ENCODE assay signal across 21 cellular contexts in the genomic region with DNA sequence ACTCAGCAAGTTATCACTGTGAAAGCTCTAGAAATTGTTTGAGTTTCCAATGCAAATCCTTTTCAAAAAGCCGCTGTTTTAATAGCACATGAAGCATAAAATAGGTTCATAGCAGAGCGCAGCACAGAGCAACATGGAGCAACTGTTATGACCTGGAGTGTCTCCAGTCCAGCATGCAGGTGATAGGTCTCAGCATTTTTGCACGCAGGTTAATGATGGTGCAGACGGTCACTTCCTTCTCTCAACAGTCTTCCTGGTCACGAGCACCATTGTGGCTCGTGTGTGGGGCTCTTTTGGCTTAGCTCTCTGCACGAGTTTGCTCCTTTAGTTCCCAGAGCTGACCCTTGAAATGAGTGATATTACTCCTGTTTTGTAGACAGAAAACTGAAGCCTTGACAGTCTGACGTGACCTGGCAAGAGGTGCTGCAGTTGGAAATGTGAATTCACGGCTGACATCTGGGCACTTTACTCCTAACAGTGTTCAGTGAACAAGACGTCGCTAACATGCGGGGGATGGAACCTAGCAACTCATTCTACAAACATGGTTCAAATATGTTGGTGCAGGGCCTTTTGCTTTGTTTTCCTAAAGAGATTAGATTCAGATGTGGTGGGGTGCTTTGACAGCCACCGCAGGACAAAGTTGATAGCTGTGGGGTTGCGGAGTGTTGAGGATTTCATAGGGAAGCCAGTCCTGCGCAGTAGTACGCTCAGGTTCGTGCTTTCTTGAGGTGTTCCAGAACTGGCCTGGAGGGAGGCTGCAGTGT. TPM values are rescaled to one million over a fixed set of nuclear protein-coding genes. Genes with fewer than 3 reads are reported as not detected.
DNase-seq lines count a peak whose midpoint lies in the region; ATAC-seq, FAIRE-seq and TF ChIP-seq lines count a peak whose summit lies in the region.
"Had no signal": no experiment of that assay in that cellular context is flagged by ENCODE, and none has a peak within 500 bp of the region (broad histone marks: within the 10 kb centered on the region; RNA-seq: fewer than 3 reads in every experiment).

No MANE protein-coding gene starts in this region.

- H3K4me1 ChIP-seq in OCI-LY7 (ENCODE audit: insufficient read depth, low read length, poor library complexity, severe bottlenecking) (peaks cover 78% of the 10 kb centered on the region), skeletal muscle satellite cell (ENCODE audit: control insufficient read depth, insufficient read depth, low read length) (peaks cover 51% of the 10 kb centered on the region)

- peaks cover 5 to 12% of the 10 kb centered on the region in 2 donors for H3K36me3 Mint-ChIP-seq in activated T-cell treated with anti-CD3 and anti-CD28 coated beads, Interleukin-2, amount 50 U/mL, for 72 hours (ENCODE audit: insufficient read depth in 2 of 2)
- no peaks in the 10 kb centered on the region for H3K36me3 Mint-ChIP-seq in glutamatergic neuron (ENCODE audit: unreplicated experiment)

- POLR2A ChIA-PET in OCI-LY7 (lab: Charles Lee) = interaction anchor here (0.6 to 2.1 kb wide), 4 partner anchors 12 to 90 kb away, joined by 3 to 8 read pairs (median 5); a partner anchor contains a TSS

- CTCF ChIA-PET in OCI-LY7 (lab: Charles Lee; ENCODE audit: unreplicated experiment) = no interaction called here

- peaks cover 52% of the 10 kb centered on the region for H4K20me1 ChIP-seq in OCI-LY7 (ENCODE audit: insufficient read depth, low read length)

- H3K9me3 ChIP-seq in OCI-LY7 (ENCODE audit: low read length) (no peaks in the 10 kb centered on the region), skeletal muscle satellite cell (replicated peaks; ENCODE audit: low read length) (no peaks in the 10 kb centered on the region)
- H3K9me3 ChIP-seq: ovary had no signal

- no peaks in the 10 kb centered on the region for H3K27me3 Mint-ChIP-seq in activated T-cell treated with anti-CD3 and anti-CD28 coated beads, Interleukin-2, amount 50 U/mL, for 72 hours (ENCODE audit: low read depth)
- no peaks in the 10 kb centered on the region for H3K27me3 Mint-ChIP-seq in glutamatergic neuron (ENCODE audit: unreplicated experiment)

- no peak overlapping the region for H3K9ac ChIP-seq in skeletal muscle satellite cell (ENCODE audit: low read depth, low read length)

- peak overlapping the region; percentile 73 for H3K4me2 ChIP-seq in OCI-LY7 (ENCODE audit: low read length)
- peak overlapping the region; percentile 85 for H3K4me2 ChIP-seq in skeletal muscle satellite cell (ENCODE audit: low read length)

- H3K4me3 Mint-ChIP-seq in activated T-cell treated with anti-CD3 and anti-CD28 coated beads, Interleukin-2, amount 50 U/mL, for 72 hours = no peak overlapping the region
- H3K4me3 Mint-ChIP-seq in glutamatergic neuron (ENCODE audit: unreplicated experiment) = no peak overlapping the region

- intact Hi-C loops in OCI-LY7 (cut with micrococcal nuclease; ENCODE audit: unreplicated experiment) = loop anchor here (2.0 to 5.0 kb wide), 3 partner anchors 71 to 1301 kb away; a partner anchor contains a TSS

- H3K36me3 ChIP-seq in OCI-LY7 (ENCODE audit: insufficient read depth, low read length) (peaks cover 45% of the 10 kb centered on the region), skeletal muscle satellite cell (ENCODE audit: insufficient read depth, low read length) (peaks cover 24% of the 10 kb centered on the region)
- H3K36me3 ChIP-seq: ovary had no signal

- H2AFZ ChIP-seq in OCI-LY7 (ENCODE audit: low read length) = no peak overlapping the region

- DNase-seq in activated T-cell treated with anti-CD3 and anti-CD28 coated beads, Interleukin-2, amount 50 U/mL, for 72 hours = no peak
- DNase-seq in activated T-cell treated with anti-CD3 and anti-CD28 coated beads, Interleukin-2, amount 50 U/mL, for 48 hours = no peak
- no peak for DNase-seq in OCI-LY7 (ENCODE audit: low spot score)
- no peak for DNase-seq in glutamatergic neuron
- DNase-seq in NCI-H1436 treated with DMSO at 0.1 percent for 48 hours (lab: John Stamatoyannopoulos, UW) = no peak
- DNase-seq in frontal cortex (ENCODE audit: low spot score in 2 of 2) = no peak
- DNase-seq: ACHN; activated CD4-positive, alpha-beta T cell treated with anti-CD3 and anti-CD28 coated beads for 1 hour; dorsolateral prefrontal cortex; Kasumi-1; mammary epithelial cell; NCI-H187 treated with DMSO at 0.1 percent for 48 hours; NCI-H69; small intestine; stimulated activated naive CD4-positive, alpha-beta T cell treated with Interleukin-2 at 50 U/mL for 16 hours had no signal

- H3K9me2 ChIP-seq in OCI-LY7 (ENCODE audit: insufficient read depth, low read length) = no peaks in the 10 kb centered on the region

- peaks cover 98% of the 10 kb centered on the region for H3K4me1 Mint-ChIP-seq in activated T-cell treated with anti-CD3 and anti-CD28 coated beads, Interleukin-2, amount 50 U/mL, for 72 hours (ENCODE audit: low read depth)
- H3K4me1 Mint-ChIP-seq in glutamatergic neuron (ENCODE audit: low read depth, unreplicated experiment) = peaks cover 54% of the 10 kb centered on the region

- H3K27ac ChIP-seq in OCI-LY7 (ENCODE audit: low read depth, low read length, poor library complexity, severe bottlenecking) = no peak overlapping the region
- H3K27ac ChIP-seq: ovary, RWPE1 had no signal

- FAIRE-seq in frontal cortex (lab: Jason Lieb, UNC) = no peak
- FAIRE-seq: H54, small intestine had no signal

- no TSS peak for BruUV-seq in OCI-LY7 (replicated peaks; lab: Mats Ljungman, UMichigan)

- no peaks in the 10 kb centered on the region for H3K27me3 ChIP-seq in skeletal muscle satellite cell (ENCODE audit: control insufficient read depth, insufficient read depth, low read length)
- H3K27me3 ChIP-seq: dorsolateral prefrontal cortex, ovary had no signal

- no peaks in the 10 kb centered on the region for H3K9me3 Mint-ChIP-seq in activated T-cell treated with anti-CD3 and anti-CD28 coated beads, Interleukin-2, amount 50 U/mL, for 72 hours
- H3K9me3 Mint-ChIP-seq in glutamatergic neuron (ENCODE audit: unreplicated experiment) = peaks cover 1% of the 10 kb centered on the region
- H3K9me3 Mint-ChIP-seq: T-helper 1 cell treated with Interleukin-12 subunit alpha and Interleukin-12 subunit beta and Interleukin-4 antibody, amounts not matched to agents 30 μg/mL and 1 μg/mL, for 36 hours had no signal

- TF ChIP-seq CTCF in OCI-LY7 (conservative IDR thresholded peaks at IDR 0.05; ENCODE audit: low read length) (no peak), glutamatergic neuron (IDR thresholded peaks at IDR 0.05; ENCODE audit: partially characterized antibody, unreplicated experiment) (no peak)

- H3K4me3 ChIP-seq in OCI-LY7 (ENCODE audit: low read depth, low read length, poor library complexity, severe bottlenecking) (no peak overlapping the region), skeletal muscle satellite cell (ENCODE audit: low read length) (no peak overlapping the region)
- H3K4me3 ChIP-seq: ovary had no signal

- no peak for ATAC-seq in activated T-cell treated with anti-CD3 and anti-CD28 coated beads, Interleukin-2, amount 50 U/mL, for 72 hours (replicated peaks in 1 of 2)
- no peak for ATAC-seq in GM19023 (IDR thresholded peaks at IDR 0.05; ENCODE audit: unreplicated experiment)

- peaks cover 94% of the 10 kb centered on the region for H3K79me2 ChIP-seq in OCI-LY7 (ENCODE audit: insufficient read depth, low read depth, low read length)

- H3K27ac Mint-ChIP-seq in activated T-cell treated with anti-CD3 and anti-CD28 coated beads, Interleukin-2, amount 50 U/mL, for 72 hours = peak overlapping the region; percentile 2
- peak overlapping the region; percentile 19 for H3K27ac Mint-ChIP-seq in glutamatergic neuron (ENCODE audit: unreplicated experiment)

RNA-seq across cellular contexts. Expression of a gene that starts 10.1 kb away (rescaled TPM):
- 10 to 100 TPM; 45.0 to 49.8 TPM for total RNA-seq in activated T-cell treated with anti-CD3 and anti-CD28 coated beads, Interleukin-2, amount 50 U/mL, for 72 hours
- 39.0 and 41.1 TPM in 2 replicates for total RNA-seq in OCI-LY7 (2014; rRNA removed; shearing (Covaris generic))
- total RNA-seq in OCI-LY7 (2022) (46.1 and 53.5 TPM in 2 replicates), glutamatergic neuron (ENCODE audit: unreplicated experiment) (23.7 TPM), frontal cortex (11.0 TPM)
- 14.6 and 16.5 TPM in 2 replicates for total RNA-seq in skeletal muscle satellite cell (2012; rRNA removed)
